8 cellular contexts compared by ENCODE assay signal in the genomic region with DNA sequence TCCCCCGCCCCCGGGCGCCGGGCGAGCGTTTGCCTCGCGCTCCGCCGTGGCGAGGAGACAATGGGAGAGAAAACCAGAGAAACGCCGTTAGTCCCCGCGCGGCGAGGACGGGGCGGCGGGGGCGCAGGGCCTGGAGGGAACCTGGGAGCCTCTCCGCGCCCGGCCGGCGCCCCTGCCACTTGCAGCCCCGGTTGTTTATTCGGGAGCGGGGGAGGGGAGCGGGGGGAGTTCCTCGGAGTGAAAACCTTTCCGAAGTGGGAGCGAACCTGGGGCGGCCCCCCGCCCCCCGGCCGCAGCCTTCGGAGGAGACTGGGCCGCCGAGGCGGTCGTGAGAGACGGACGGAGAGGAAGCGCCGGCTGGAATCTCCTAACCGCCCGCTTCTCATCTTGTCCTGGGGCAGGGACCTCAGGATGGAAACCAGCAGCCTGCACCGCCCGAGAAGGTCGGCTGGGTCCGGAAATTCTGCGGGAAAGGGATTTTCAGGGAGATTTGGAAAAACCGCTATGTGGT. TPM values are rescaled to one million over a fixed set of nuclear protein-coding genes. Genes with fewer than 3 reads are reported as not detected.
DNase-seq lines count a peak whose midpoint lies in the region; ATAC-seq and TF ChIP-seq lines count a peak whose summit lies in the region.

No MANE protein-coding gene starts in this region.

- 0 to 1% (median 1%) methylated on average over 34 to 54 of the region's 54 CpGs for WGBS in heart left ventricle, 4 donors
- WGBS in sigmoid colon, 2 donors = 1 to 2% methylated on average over 54 of the region's 54 CpGs

- no peak for ATAC-seq in activated T-helper 17 cell treated with anti-CD3 and anti-CD28 coated beads, Interleukin-2, amount 50 U/mL, for 72 hours (replicated peaks)
- ATAC-seq in heart left ventricle = peak in 2 of 4 donors; percentile 8 to 9
- no peak for ATAC-seq in GM21737 (IDR thresholded peaks at IDR 0.05; ENCODE audit: unreplicated experiment)

- H3K27me3 ChIP-seq in heart left ventricle (no peaks in the 10 kb centered on the region), sigmoid colon (no peaks in the 10 kb centered on the region)

- peaks cover 48% of the 10 kb centered on the region for H3K36me3 Mint-ChIP-seq in activated T-helper 17 cell treated with anti-CD3 and anti-CD28 coated beads, Interleukin-2, amount 50 U/mL, for 72 hours (ENCODE audit: low read depth)

- H3K4me1 Mint-ChIP-seq in activated T-helper 17 cell treated with anti-CD3 and anti-CD28 coated beads, Interleukin-2, amount 50 U/mL, for 72 hours = peaks cover 48% of the 10 kb centered on the region

- intact Hi-C loops in heart left ventricle (cut with DNase I) (loop anchor here in 1 of 10 donors (5.0 kb wide), 1 partner anchor 58 kb away; no protein-coding TSS in a partner anchor), sigmoid colon (cut with DNase I) (loop anchor here (5.0 kb wide), 1 partner anchor 412 kb away; no protein-coding TSS in a partner anchor)

- H3K9me3 ChIP-seq in heart left ventricle (no peaks in the 10 kb centered on the region), sigmoid colon (no peaks in the 10 kb centered on the region)

- no peaks in the 10 kb centered on the region for H3K27me3 Mint-ChIP-seq in activated T-helper 17 cell treated with anti-CD3 and anti-CD28 coated beads, Interleukin-2, amount 50 U/mL, for 72 hours

- peak overlapping the region; percentile 96 for H3K27ac Mint-ChIP-seq in activated T-helper 17 cell treated with anti-CD3 and anti-CD28 coated beads, Interleukin-2, amount 50 U/mL, for 72 hours

- peaks cover 3 to 56% (median 40%) of the 10 kb centered on the region in 12 donors for H3K4me1 ChIP-seq in heart left ventricle
- H3K4me1 ChIP-seq in sigmoid colon = peaks cover 0 to 54% (median 39%) of the 10 kb centered on the region in 4 donors

- H3K4me3 ChIP-seq in heart left ventricle (peak overlapping the region; percentile 71 to 93 (median 86)), sigmoid colon (peak overlapping the region; percentile 73 to 98 (median 96))

- peak overlapping the region; percentile 85 to 98 (median 92) for H3K27ac ChIP-seq in heart left ventricle
- H3K27ac ChIP-seq in sigmoid colon = peak overlapping the region; percentile 98 to 100 (median 99)

- H3K36me3 ChIP-seq in heart left ventricle (peaks cover 0 to 37% (median 29%) of the 10 kb centered on the region in 9 donors), sigmoid colon (peaks cover 9 to 30% (median 16%) of the 10 kb centered on the region in 4 donors)

- H3K9me3 Mint-ChIP-seq in activated T-helper 17 cell treated with anti-CD3 and anti-CD28 coated beads, Interleukin-2, amount 50 U/mL, for 72 hours = no peaks in the 10 kb centered on the region

- DNase-seq in COLO668 (lab: John Stamatoyannopoulos, UW; ENCODE audit: unreplicated experiment) (peak; percentile 38), LHCN-M2 (ENCODE audit: low read depth) (peak; percentile 25), heart left ventricle (peak; percentile 44 to 68 (median 51)), sigmoid colon (peak; percentile 76), NCI-H2171 (lab: John Stamatoyannopoulos, UW) (no peak), NCI-H2196 treated with DMSO at 0.1 percent for 48 hours (lab: John Stamatoyannopoulos, UW; ENCODE audit: unreplicated experiment) (no peak)

- no peak for TF ChIP-seq EP300 in sigmoid colon (IDR thresholded peaks at IDR 0.05)

- TF ChIP-seq CTCF in heart left ventricle (IDR thresholded peaks at IDR 0.05) (no peak), sigmoid colon (IDR thresholded peaks at IDR 0.05) (no peak)

- no peak for TF ChIP-seq POLR2A in heart left ventricle (IDR thresholded peaks at IDR 0.05)
- peak in 1 of 2 donors; percentile 15 for TF ChIP-seq POLR2A in sigmoid colon (IDR thresholded peaks at IDR 0.05)

- peak overlapping the region; percentile 99 for H3K4me3 Mint-ChIP-seq in activated T-helper 17 cell treated with anti-CD3 and anti-CD28 coated beads, Interleukin-2, amount 50 U/mL, for 72 hours

RNA-seq across cellular contexts. Expression of a gene that starts 0.8 kb away (rescaled TPM):
- total RNA-seq in LHCN-M2 (2014; rRNA removed) = 107 and 111 TPM in 2 replicates
- 73.8 TPM for polyA plus RNA-seq in LHCN-M2 (2012)
- 10 to 100 TPM; 33.1 to 43.0 TPM for total RNA-seq in activated T-helper 17 cell treated with anti-CD3 and anti-CD28 coated beads, Interleukin-2, amount 50 U/mL, for 72 hours
- 100 to 1,000 TPM in 2 of 9 donors, 10 to 100 TPM in 7; 46.8 to 152 (median 67.6) TPM for total RNA-seq in heart left ventricle
- 100 to 1,000 TPM; 184 to 200 TPM for polyA plus RNA-seq in heart left ventricle
- total RNA-seq in sigmoid colon = 100 to 1,000 TPM; 251 to 402 (median 338) TPM
- 10 to 100 TPM; 14.1 to 65.0 (median 28.2) TPM for polyA plus RNA-seq in sigmoid colon

Comparison
In these comparisons a context has a peak if more than half of its experiments do, and no peak if none do; other contexts are left out.
1. DNase-seq: peak in COLO668 (single experiment), LHCN-M2 (single experiment), heart left ventricle (5 of 5) and sigmoid colon (single experiment); none in NCI-H2171 (single experiment) and NCI-H2196 treated with DMSO at 0.1 percent for 48 hours (single experiment).